Comparison of ENCODE assay signal across 8 cellular contexts in genomic region chr2:152573168-152573567, GRCh38.
A peak's percentile ranks its signal among the peaks of the same experiment; 100 is the strongest.
DNase-seq lines count a peak whose midpoint lies in the region; ATAC-seq, FAIRE-seq and TF ChIP-seq lines count a peak whose summit lies in the region.

No MANE protein-coding gene starts in this region.

- H3K9me3 Mint-ChIP-seq in activated naive CD4-positive, alpha-beta T cell treated with anti-CD3 and anti-CD28 coated beads, Interleukin-2, amount 50 U/mL, for 24 hours, result no peaks in the 10 kb centered on the region

- H3K4me1 ChIP-seq in Karpas-422 (ENCODE audit: low read length), result peaks cover 5% of the 10 kb centered on the region
- peaks cover 0 to 7% of the 10 kb centered on the region in 2 donors for H3K4me1 ChIP-seq in lung (ENCODE audit: control insufficient read depth in 2 of 2, insufficient read depth in 2 of 2, low read length in 2 of 2)

- DNase-seq in GM12892 (ENCODE audit: insufficient read length) (no peak), Karpas-422 (peak; percentile 50), lung (ENCODE audit: low spot score) (no peak), cerebellar nuclear complex (lab: John Stamatoyannopoulos, UW) (no peak), SKM-1 (lab: John Stamatoyannopoulos, UW; ENCODE audit: unreplicated experiment) (no peak)
- DNase-seq in effector CD8-positive, alpha-beta T cell (lab: John Stamatoyannopoulos, UW), result no peak

- peaks cover 8% of the 10 kb centered on the region for H3K4me1 Mint-ChIP-seq in activated naive CD4-positive, alpha-beta T cell treated with anti-CD3 and anti-CD28 coated beads, Interleukin-2, amount 50 U/mL, for 24 hours

- H3K27ac Mint-ChIP-seq in activated naive CD4-positive, alpha-beta T cell treated with anti-CD3 and anti-CD28 coated beads, Interleukin-2, amount 50 U/mL, for 24 hours, result peak overlapping the region; percentile 71

- no peaks in the 10 kb centered on the region for H3K9me2 ChIP-seq in Karpas-422 (replicated peaks; ENCODE audit: insufficient read depth, low read length)

- H3K4me3 ChIP-seq in Karpas-422 (ENCODE audit: low read length), result no peak overlapping the region
- no peak overlapping the region for H3K4me3 ChIP-seq in lung

- FAIRE-seq in GM12892 (lab: Jason Lieb, UNC), result peak; percentile 93

- H3K9me3 ChIP-seq in Karpas-422 (ENCODE audit: low read length), result no peaks in the 10 kb centered on the region
- H3K9me3 ChIP-seq in lung (ENCODE audit: control insufficient read depth in 2 of 2, insufficient read depth in 1 of 2, low read length in 1 of 2), result no peaks in the 10 kb centered on the region

- H3K9ac ChIP-seq in Karpas-422 (ENCODE audit: low read length), result no peak overlapping the region

- H3K36me3 ChIP-seq in Karpas-422 (ENCODE audit: insufficient read depth, low read length) (no peaks in the 10 kb centered on the region), lung (ENCODE audit: control insufficient read depth in 2 of 2, insufficient read depth in 2 of 2, low read length in 2 of 2) (peaks cover 0 to 1% of the 10 kb centered on the region in 2 donors)

- no peaks in the 10 kb centered on the region for H3K79me2 ChIP-seq in Karpas-422 (ENCODE audit: low read length)

- H3K4me3 Mint-ChIP-seq in activated naive CD4-positive, alpha-beta T cell treated with anti-CD3 and anti-CD28 coated beads, Interleukin-2, amount 50 U/mL, for 24 hours, result no peak overlapping the region

- WGBS in lung, 2 donors, result 60 to 71% methylated on average over 4 of the region's 4 CpGs

- H3K4me2 ChIP-seq in Karpas-422 (ENCODE audit: low read depth, low read length, poor library complexity, severe bottlenecking), result peak overlapping the region; percentile 13

- H3K27me3 ChIP-seq in Karpas-422 (ENCODE audit: low read length), result no peaks in the 10 kb centered on the region
- no peaks in the 10 kb centered on the region for H3K27me3 ChIP-seq in lung (ENCODE audit: control insufficient read depth, insufficient read depth)

- H2AFZ ChIP-seq in Karpas-422 (ENCODE audit: low read length), result no peak overlapping the region

- no peaks in the 10 kb centered on the region for H4K20me1 ChIP-seq in Karpas-422 (ENCODE audit: insufficient read depth, low read depth, low read length)

- H3K27ac ChIP-seq in Karpas-422 (ENCODE audit: low read length) (no peak overlapping the region), lung (ENCODE audit: low read depth in 1 of 2, low read length in 1 of 2) (no peak overlapping the region)

- ATAC-seq in GM21619 (IDR thresholded peaks at IDR 0.05; ENCODE audit: unreplicated experiment) (peak; percentile 95), lung (ENCODE audit: insufficient read depth, low FRiP score) (peak; percentile 43)

- no peaks in the 10 kb centered on the region for H3K36me3 Mint-ChIP-seq in activated naive CD4-positive, alpha-beta T cell treated with anti-CD3 and anti-CD28 coated beads, Interleukin-2, amount 50 U/mL, for 24 hours

- TF ChIP-seq POLR2A in GM12892 (IDR thresholded peaks at IDR 0.05; ENCODE audit: low read depth, low read length), result no peak

- TF ChIP-seq CTCF in lung (IDR thresholded peaks at IDR 0.05; ENCODE audit: control extremely low read depth, extremely low read depth), result no peak

- H3K27me3 Mint-ChIP-seq in activated naive CD4-positive, alpha-beta T cell treated with anti-CD3 and anti-CD28 coated beads, Interleukin-2, amount 50 U/mL, for 24 hours, result peaks cover 4% of the 10 kb centered on the region
